In the genomic region with DNA sequence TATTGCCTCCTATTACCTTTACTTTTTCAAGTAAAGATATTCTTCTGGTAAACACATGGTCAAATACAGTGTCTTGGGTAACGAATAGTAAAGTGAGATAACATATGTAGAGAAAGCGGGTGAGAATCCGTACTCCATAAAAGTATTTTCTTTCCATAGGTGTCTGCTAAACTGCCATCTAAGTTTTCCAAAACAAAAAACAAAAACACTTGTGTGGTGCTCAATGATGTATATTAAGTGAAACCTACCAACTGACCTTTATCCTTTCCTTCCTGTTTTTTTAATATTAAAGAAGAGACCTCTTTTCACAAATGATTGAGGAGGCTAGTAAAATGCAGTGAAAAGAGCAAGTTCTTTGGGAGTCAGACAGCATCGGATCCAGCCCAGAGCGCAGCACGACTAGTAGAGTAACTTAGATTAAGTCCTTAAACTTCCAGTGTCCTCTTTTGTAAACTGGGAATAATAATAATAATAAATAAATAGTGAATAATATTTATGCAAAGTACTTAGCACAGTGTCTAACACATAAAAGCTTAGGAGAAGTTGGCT, we compare ENCODE assay signal across 1 cellular context.
TF ChIP-seq lines count a peak whose summit lies in the region.

No MANE protein-coding gene starts in this region.

TF ChIP-seq in A549, 52 proteins besides CTCF, POLR2A, EP300 and RAD21 (continued from another document):
- TF ChIP-seq, protein P1, sequence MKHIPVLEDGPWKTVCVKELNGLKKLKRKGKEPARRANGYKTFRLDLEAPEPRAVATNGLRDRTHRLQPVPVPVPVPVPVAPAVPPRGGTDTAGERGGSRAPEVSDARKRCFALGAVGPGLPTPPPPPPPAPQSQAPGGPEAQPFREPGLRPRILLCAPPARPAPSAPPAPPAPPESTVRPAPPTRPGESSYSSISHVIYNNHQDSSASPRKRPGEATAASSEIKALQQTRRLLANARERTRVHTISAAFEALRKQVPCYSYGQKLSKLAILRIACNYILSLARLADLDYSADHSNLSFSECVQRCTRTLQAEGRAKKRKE (CRISPR knock-in tag; IDR thresholded peaks at IDR 0.05; ENCODE audit: low read depth), result no peak
- TF ChIP-seq GATA3 (IDR thresholded peaks at IDR 0.05; ENCODE audit: borderline replicate concordance) (no peak), RARB (CRISPR knock-in tag; IDR thresholded peaks at IDR 0.05) (no peak), KDM1A (IDR thresholded peaks at IDR 0.05; ENCODE audit: low read depth) (no peak), NPAS2 (CRISPR knock-in tag; IDR thresholded peaks at IDR 0.05; ENCODE audit: borderline replicate concordance) (no peak), FOSB (CRISPR knock-in tag; IDR thresholded peaks at IDR 0.05) (no peak), CBX2 (IDR thresholded peaks at IDR 0.05; ENCODE audit: borderline replicate concordance, low read depth) (no peak), ZNF302 (CRISPR knock-in tag; IDR thresholded peaks at IDR 0.05) (no peak), SREBF2 (IDR thresholded peaks at IDR 0.05) (no peak)
